Comparison of ENCODE assay signal across 1 cellular context in the genomic region with DNA sequence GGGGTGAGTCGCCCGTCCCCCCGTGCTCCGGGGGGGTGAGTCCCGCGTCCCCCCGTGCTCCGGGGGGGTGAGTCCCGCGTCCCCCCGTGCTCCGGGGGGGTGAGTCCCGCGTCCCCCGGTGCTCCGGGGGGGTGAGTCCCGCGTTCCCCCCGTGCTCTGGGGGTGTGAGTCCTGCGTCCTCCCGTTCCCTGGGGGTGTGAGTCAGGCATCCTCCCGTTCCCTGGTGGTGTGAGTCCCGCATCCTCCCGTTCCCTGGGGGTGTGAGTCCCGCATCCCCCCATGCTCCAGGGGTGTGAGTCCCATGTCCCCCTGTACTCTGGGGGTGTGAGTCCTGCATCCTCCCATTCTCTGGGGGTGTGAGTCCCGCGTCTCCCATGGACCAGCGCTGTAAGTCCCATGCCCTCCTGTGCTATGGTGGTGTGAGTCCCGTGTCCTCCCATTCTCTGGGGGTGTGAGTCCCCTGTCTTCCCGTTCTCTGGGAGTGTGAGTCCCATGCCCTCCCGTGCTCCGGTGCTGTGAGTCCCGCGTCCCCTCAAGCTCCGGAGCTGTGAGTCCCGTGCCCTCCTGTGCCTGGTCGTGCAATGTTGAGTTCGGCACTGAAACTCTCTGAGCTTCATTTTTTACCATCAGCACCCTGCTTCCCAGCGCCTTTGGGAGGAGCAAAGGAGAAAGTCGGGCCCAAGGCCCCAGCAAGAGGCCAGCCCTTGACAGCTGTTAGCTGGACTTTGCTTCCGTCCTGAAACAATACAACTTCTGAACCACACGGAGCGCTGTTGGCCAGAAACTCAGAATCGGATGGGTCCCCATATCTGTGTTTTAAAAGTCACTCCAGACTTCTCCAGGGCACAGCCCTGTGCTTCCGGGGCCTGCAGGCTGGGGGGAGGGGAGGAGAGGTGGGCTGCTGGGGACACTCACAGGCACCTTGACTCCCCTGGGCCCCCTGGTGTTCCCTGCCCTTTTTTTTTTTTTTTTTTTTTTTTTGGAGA.
TF ChIP-seq lines count a peak whose summit lies in the region.

No MANE protein-coding gene starts in this region.

TF ChIP-seq in K562, 482 proteins besides CTCF, POLR2A, EP300 and RAD21 (continued from another document):
- TF ChIP-seq SIX5 (IDR thresholded peaks at IDR 0.05; ENCODE audit: borderline replicate concordance in 1 of 2, insufficient read depth in 1 of 2, low read depth in 1 of 2, low read length in 2 of 2), result no peak
